In the genomic region with DNA sequence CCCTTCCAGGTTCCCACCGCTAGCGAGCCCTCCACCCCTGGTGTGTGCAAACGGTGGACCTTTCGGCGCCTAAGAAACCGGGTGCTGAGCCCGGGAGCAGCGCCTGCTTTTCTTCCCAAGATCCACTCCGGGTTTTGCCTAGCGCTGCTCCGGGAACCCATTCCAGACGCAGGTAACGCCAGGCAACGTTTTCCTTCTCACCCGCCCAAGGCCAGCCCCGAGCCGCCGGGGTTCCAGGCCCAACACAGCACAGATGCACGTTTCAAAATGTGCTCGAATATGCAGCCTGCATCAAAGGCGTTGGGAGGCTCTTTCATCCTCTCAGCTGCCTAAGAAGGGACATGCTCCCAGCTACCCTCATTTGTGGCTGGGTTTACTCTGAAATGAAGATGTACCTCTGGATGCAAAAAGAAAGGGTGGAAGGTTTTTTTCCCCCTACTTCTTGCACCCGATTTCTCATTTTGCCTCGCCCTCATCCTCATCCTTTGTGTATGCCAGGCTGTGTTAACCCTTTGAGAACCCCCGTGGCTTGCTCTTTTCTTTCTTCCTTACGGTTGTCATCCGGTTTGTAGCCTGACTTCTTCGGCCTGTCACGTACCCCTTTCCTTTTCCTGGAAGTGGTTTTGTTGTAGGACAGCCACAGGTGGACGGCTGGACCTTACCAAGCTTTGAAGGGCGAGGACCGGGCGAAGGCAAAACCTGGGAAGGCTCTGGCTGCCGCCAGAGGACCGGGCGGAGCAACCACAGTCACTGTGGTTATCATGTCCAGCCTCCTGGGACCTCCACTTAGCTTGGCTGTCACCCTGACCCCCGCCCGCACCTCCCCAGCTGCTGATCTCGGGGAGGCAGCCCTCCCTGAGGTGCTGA, we compare ENCODE assay signal across 8 cellular contexts.
DNase-seq lines count a peak whose midpoint lies in the region; TF ChIP-seq lines count a peak whose summit lies in the region.

No MANE protein-coding gene starts in this region.

- H3K27ac ChIP-seq in RWPE1 (peak overlapping the region; percentile 23; the same call in 1 of the 2 replicates), tibial artery (peak overlapping the region; percentile 42)

- peak overlapping the region; percentile 50 to 58 for H3K4me3 ChIP-seq in tibial artery

- no peaks in the 10 kb centered on the region for H3K27me3 ChIP-seq in tibial artery

- no peaks in the 10 kb centered on the region for H3K36me3 ChIP-seq in tibial artery

- peak; percentile 85 for DNase-seq in EH (ENCODE audit: low read depth)
- peak; percentile 53 for DNase-seq in H4 (ENCODE audit: low spot score)
- peak; percentile 81 for DNase-seq in LHCN-M2 (ENCODE audit: low read depth)
- DNase-seq in RWPE1 (ENCODE audit: low spot score) = peak; percentile 37
- DNase-seq in activated naive CD4-positive, alpha-beta T cell treated with anti-CD3 and anti-CD28 coated beads, Interleukin-2, amount 50 U/mL, for 16 hours = peak; percentile 59
- DNase-seq in glomerular visceral epithelial cell (ENCODE audit: extremely low spot score) = peak; percentile 85
- DNase-seq in occipital lobe (lab: John Stamatoyannopoulos, UW) = peak; percentile 86
- peak; percentile 72 to 84 for DNase-seq in tibial artery

- H3K4me1 ChIP-seq in tibial artery = peaks cover 0 to 20% (median 13%) of the 10 kb centered on the region in 4 donors

- peaks cover 0 to 5% (median 0%) of the 10 kb centered on the region in 3 donors for H3K9me3 ChIP-seq in tibial artery

- POLR2A ChIA-PET in RWPE1 (lab: Yijun Ruan, JAX; ENCODE audit: low non-redundant PET) = no interaction called here

- intact Hi-C loops in tibial artery (cut with DNase I; ENCODE audit: low total_unique reads) = loop anchor here (5.0 to 10.0 kb wide), 2 partner anchors 107 to 605 kb away; no protein-coding TSS in a partner anchor

- CTCF ChIA-PET in RWPE1 (lab: Yijun Ruan, JAX) = interaction anchor here (1.4 kb wide), 1 partner anchor 22 kb away, joined by 3 read pairs; no protein-coding TSS in a partner anchor

- no peak for TF ChIP-seq CTCF in RWPE1 (conservative IDR thresholded peaks at IDR 0.05; ENCODE audit: low read depth)
- TF ChIP-seq CTCF in tibial artery (IDR thresholded peaks at IDR 0.05) = no peak

Comparison
In these comparisons a context has a peak if more than half of its experiments do, and no peak if none do; other contexts are left out.
1. Peak in every context shown above with its lines: DNase-seq, H3K4me3 ChIP-seq and H3K27ac ChIP-seq.